Comparison of ENCODE assay signal across 19 cellular contexts in genomic region chr1:34827341-34827941, GRCh38. TPM values are rescaled to one million over a fixed set of nuclear protein-coding genes. Genes with fewer than 3 reads are reported as not detected.
DNase-seq lines count a peak whose midpoint lies in the region; ATAC-seq and TF ChIP-seq lines count a peak whose summit lies in the region.
"Had no signal": no experiment of that assay in that cellular context is flagged by ENCODE, and none has a peak within 500 bp of the region (broad histone marks: within the 10 kb centered on the region; RNA-seq: fewer than 3 reads in every experiment).

No MANE protein-coding gene starts in this region.

- no peak overlapping the region for H3K27ac Mint-ChIP-seq in osteocyte (ENCODE audit: unreplicated experiment)
- H3K27ac Mint-ChIP-seq: B cell; CD8-positive, alpha-beta T cell; HFFc6 had no signal

- H3K36me3 ChIP-seq in HEK293 (ENCODE audit: control insufficient read depth in 2 of 2, insufficient read depth in 1 of 2, low read length in 2 of 2) (no peaks in the 10 kb centered on the region), ascending aorta (no peaks in the 10 kb centered on the region), esophagus muscularis mucosa (peaks cover 0 to 6% (median 2%) of the 10 kb centered on the region in 4 donors), colonic mucosa (no peaks in the 10 kb centered on the region)
- H3K36me3 ChIP-seq: BLaER1 treated with 17β-estradiol and CSF1 and Interleukin-3, amounts not matched to agents 10 nM and 100 nM had no signal

- 85% methylated on average over 5 of the region's 5 CpGs for WGBS in esophagus muscularis mucosa

- CTCF ChIA-PET in HEK293 (lab: Yijun Ruan, JAX), result interaction anchor here (1.0 to 2.6 kb wide), 2 partner anchors 25 to 39 kb away, joined by 3 to 10 read pairs; no protein-coding TSS in a partner anchor

- TF ChIP-seq POLR2A in esophagus muscularis mucosa (IDR thresholded peaks at IDR 0.05; ENCODE audit: low read depth), result no peak

- H3K36me3 Mint-ChIP-seq in osteocyte (ENCODE audit: unreplicated experiment), result no peaks in the 10 kb centered on the region
- H3K36me3 Mint-ChIP-seq: CD8-positive, alpha-beta T cell had no signal

- H3K4me1 ChIP-seq in HEK293 (ENCODE audit: control insufficient read depth, insufficient read depth, low read length) (no peaks in the 10 kb centered on the region), ascending aorta (peaks cover 3 to 30% of the 10 kb centered on the region in 2 donors), esophagus muscularis mucosa (peaks cover 4 to 14% (median 7%) of the 10 kb centered on the region in 4 donors), colonic mucosa (no peaks in the 10 kb centered on the region)

- ATAC-seq in GM21526 (IDR thresholded peaks at IDR 0.05; ENCODE audit: low FRiP score, unreplicated experiment) (no peak), left cardiac atrium (no peak)
- ATAC-seq: CD8-positive, alpha-beta T cell had no signal

- no peaks in the 10 kb centered on the region for H3K27me3 ChIP-seq in ascending aorta
- H3K27me3 ChIP-seq in esophagus muscularis mucosa, result no peaks in the 10 kb centered on the region
- H3K27me3 ChIP-seq in colonic mucosa, result no peaks in the 10 kb centered on the region
- H3K27me3 ChIP-seq: BLaER1 treated with 17β-estradiol and CSF1 and Interleukin-3, amounts not matched to agents 10 nM and 100 nM had no signal

- POLR2A ChIA-PET in HEK293 (lab: Yijun Ruan, JAX), result interaction anchor here (0.6 kb wide), 1 partner anchor 98 kb away, joined by 5 read pairs; no protein-coding TSS in a partner anchor

- no peaks in the 10 kb centered on the region for H3K4me1 Mint-ChIP-seq in osteocyte (ENCODE audit: unreplicated experiment)
- H3K4me1 Mint-ChIP-seq: B cell had no signal

- H3K4me3 ChIP-seq in HEK293 (ENCODE audit: low read depth, low read length) (no peak overlapping the region), ascending aorta (no peak overlapping the region), esophagus muscularis mucosa (no peak overlapping the region), colonic mucosa (no peak overlapping the region)
- H3K4me3 ChIP-seq: BLaER1 treated with 17β-estradiol and CSF1 and Interleukin-3, amounts not matched to agents 10 nM and 100 nM; GM23248 had no signal

- peaks cover 2% of the 10 kb centered on the region for H3K27me3 Mint-ChIP-seq in osteocyte (ENCODE audit: unreplicated experiment)
- H3K27me3 Mint-ChIP-seq: B cell had no signal

- intact Hi-C loops in ascending aorta (cut with DNase I) (no loop called here), esophagus muscularis mucosa (cut with DNase I) (no loop called here), colonic mucosa (cut with DNase I) (no loop called here), left cardiac atrium (cut with DNase I) (no loop called here)

- DNase-seq in ascending aorta (ENCODE audit: low spot score in 2 of 2) (no peak), esophagus muscularis mucosa (ENCODE audit: extremely low spot score) (peak; percentile 84), osteocyte (ENCODE audit: extremely low spot score, unreplicated experiment) (peak; percentile 62), colonic mucosa (no peak), left cardiac atrium (no peak), NCI-H1105 (lab: John Stamatoyannopoulos, UW) (no peak)
- DNase-seq: Calu3; CD8-positive, alpha-beta T cell; DMS79 treated with DMSO at 0.1 percent for 48 hours; GF-D8; GM23248; HCEC 1CT; HFFc6 had no signal

- no peak overlapping the region for H3K9ac ChIP-seq in colonic mucosa (ENCODE audit: low read depth in 2 of 2, low read length in 2 of 2)
- H3K9ac ChIP-seq: BLaER1 treated with 17β-estradiol and CSF1 and Interleukin-3, amounts not matched to agents 10 nM and 100 nM; GM23248 had no signal

- TF ChIP-seq EP300 in esophagus muscularis mucosa (IDR thresholded peaks at IDR 0.05), result no peak

- peaks cover 7% of the 10 kb centered on the region for H3K9me3 Mint-ChIP-seq in osteocyte (ENCODE audit: unreplicated experiment)
- H3K9me3 Mint-ChIP-seq: CD8-positive, alpha-beta T cell; HFFc6 had no signal

- TF ChIP-seq CTCF in HEK293 (tag by site-specific recombination; IDR thresholded peaks at IDR 0.05), result no peak
- no peak for TF ChIP-seq CTCF in ascending aorta (IDR thresholded peaks at IDR 0.05)
- TF ChIP-seq CTCF in esophagus muscularis mucosa (IDR thresholded peaks at IDR 0.05), result no peak
- TF ChIP-seq CTCF in osteocyte (IDR thresholded peaks at IDR 0.05), result no peak
- no peak for TF ChIP-seq CTCF in colonic mucosa (IDR thresholded peaks at IDR 0.05)

- H3K27ac ChIP-seq in HEK293 (ENCODE audit: extremely low read depth, low read depth, low read length), result no peak overlapping the region
- H3K27ac ChIP-seq in ascending aorta, result peak overlapping the region; percentile 55 to 59
- H3K27ac ChIP-seq in esophagus muscularis mucosa (replicated peaks in 1 of 4), result no peak overlapping the region
- H3K27ac ChIP-seq in colonic mucosa, result no peak overlapping the region
- H3K27ac ChIP-seq: BLaER1 treated with 17β-estradiol and CSF1 and Interleukin-3, amounts not matched to agents 10 nM and 100 nM; GM23248 had no signal

- no peak overlapping the region for H3K4me3 Mint-ChIP-seq in osteocyte (ENCODE audit: unreplicated experiment)
- H3K4me3 Mint-ChIP-seq: B cell; CD8-positive, alpha-beta T cell; HFFc6 had no signal

- no peaks in the 10 kb centered on the region for H3K9me3 ChIP-seq in HEK293 (ENCODE audit: control insufficient read depth, insufficient read depth, low read depth, low read length)
- no peaks in the 10 kb centered on the region for H3K9me3 ChIP-seq in ascending aorta
- H3K9me3 ChIP-seq in esophagus muscularis mucosa, result peaks cover 0 to 5% (median 0%) of the 10 kb centered on the region in 4 donors
- no peaks in the 10 kb centered on the region for H3K9me3 ChIP-seq in colonic mucosa
- H3K9me3 ChIP-seq: BLaER1 treated with 17β-estradiol and CSF1 and Interleukin-3, amounts not matched to agents 10 nM and 100 nM had no signal

TF ChIP-seq in HEK293, 187 proteins besides CTCF, POLR2A, EP300 and RAD21:
- TF ChIP-seq ZNF362 (tag by site-specific recombination; IDR thresholded peaks at IDR 0.05), result no peak
- TF ChIP-seq PRDM10 (tag by site-specific recombination; IDR thresholded peaks at IDR 0.05), result peak; percentile 64

RNA-seq across cellular contexts. Expression of gene SMIM12, which starts 32.1 kb away (rescaled TPM):
- total RNA-seq in ascending aorta, result 23.2 TPM
- total RNA-seq in esophagus muscularis mucosa, result 10 to 100 TPM; 29.5 to 45.4 (median 39.0) TPM
- total RNA-seq in osteocyte, result 38.6 and 39.6 TPM in 2 replicates
- total RNA-seq in colonic mucosa, result 10 to 100 TPM; 49.6 to 55.2 TPM
- 10 to 100 TPM; 40.0 to 68.2 TPM for total RNA-seq in left cardiac atrium

RNA-seq across cellular contexts. Expression of gene GJA4, which starts 34.6 kb away (rescaled TPM):
- total RNA-seq in ascending aorta (190 TPM), esophagus muscularis mucosa (10 to 100 TPM in 3 of 4 donors, 1 to 10 TPM in 1; 5.8 to 41.0 (median 28.0) TPM), osteocyte (not detected in 2 replicates), colonic mucosa (1 to 10 TPM; 2.3 to 3.5 TPM), left cardiac atrium (10 to 100 TPM; 25.5 to 35.1 TPM)
- total RNA-seq: A172; B cell; Calu3; CD8-positive, alpha-beta T cell; GM23248; H4; HFFc6 had no signal

RNA-seq across cellular contexts. Expression of gene GJB3, which starts 46.4 kb away (rescaled TPM):
- total RNA-seq in ascending aorta (not detected), esophagus muscularis mucosa (not detected), osteocyte (not detected in 2 replicates), colonic mucosa (10 to 100 TPM in 1 of 2 donors, 1 to 10 TPM in 1; 7.5 to 20.7 TPM), left cardiac atrium (not detected)
- total RNA-seq: B cell; CD8-positive, alpha-beta T cell; H4 had no signal

Comparison
In these comparisons a context has a peak if more than half of its experiments do, and no peak if none do; other contexts are left out.
1. H3K27ac ChIP-seq: peak in ascending aorta (2 of 2); none in HEK293 (single experiment), esophagus muscularis mucosa (0 of 4) and colonic mucosa (single experiment).
2. DNase-seq: peak in esophagus muscularis mucosa (single experiment) and osteocyte (single experiment); none in ascending aorta (0 of 2), colonic mucosa (single experiment), left cardiac atrium (single experiment) and NCI-H1105 (single experiment).